Comparison of ENCODE assay signal across 22 cellular contexts in the genomic region with DNA sequence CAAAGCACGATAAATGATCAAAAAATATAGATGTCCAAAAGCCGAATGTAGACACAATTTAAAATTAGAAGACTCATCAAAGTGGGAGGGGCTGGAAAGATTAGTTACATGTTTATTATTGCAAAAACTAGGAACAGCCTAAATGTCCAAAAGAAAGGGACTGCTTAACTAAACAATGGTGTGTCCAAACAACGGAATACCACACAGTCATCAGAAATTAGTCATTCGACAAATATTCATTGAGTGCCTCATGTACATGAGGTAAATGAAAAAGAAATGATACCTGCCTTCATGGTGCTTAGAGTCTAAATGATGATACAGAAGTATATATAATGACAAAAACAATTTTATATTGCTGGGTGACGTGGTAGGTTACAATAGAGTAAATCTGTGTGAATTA.
"Had no signal": no experiment of that assay in that cellular context is flagged by ENCODE, and none has a peak within 500 bp of the region (broad histone marks: within the 10 kb centered on the region; RNA-seq: fewer than 3 reads in every experiment).

No MANE protein-coding gene starts in this region.

- H3K27ac Mint-ChIP-seq: activated CD4-positive, alpha-beta T cell treated with anti-CD3 and anti-CD28 coated beads, Interleukin-2, amount 10 ng/mL, durations not matched to agents 7 days and 5 days; activated CD8-positive, alpha-beta T cell treated with anti-CD3 and anti-CD28 coated beads, Interleukin-2, amount 10 ng/mL, durations not matched to agents 7 days and 5 days; activated naive CD8-positive, alpha-beta T cell treated with anti-CD3 and anti-CD28 coated beads, Interleukin-2, amount 50 U/mL, for 24 hours; activated T-cell treated with anti-CD3 and anti-CD28 coated beads, Interleukin-2, amount 50 U/mL, for 24 hours; activated T-helper 2 cell treated with anti-CD3 and anti-CD28 coated beads, Interferon-gamma antibody, Interleukin-2, Interleukin-4, amounts not matched to agents 10 μg/mL and 5 μg/mL and 100 μg/mL, durations not matched to agents 14 hours and 24 hours and 36 hours; nephron progenitor cell; stimulated activated naive CD8-positive, alpha-beta T cell treated with anti-CD3 and anti-CD28 coated beads, Interleukin-15, Interleukin-2, amounts not matched to agents 100 ng/mL and 50 ng/mL, for 24 hours; T-helper 1 cell treated with Interleukin-12 subunit alpha and Interleukin-12 subunit beta and Interleukin-4 antibody, amounts not matched to agents 30 μg/mL and 1 μg/mL, for 36 hours had no signal

- H3K4me3 Mint-ChIP-seq: activated CD4-positive, alpha-beta T cell treated with anti-CD3 and anti-CD28 coated beads, Interleukin-2, amount 10 ng/mL, durations not matched to agents 7 days and 5 days; activated CD8-positive, alpha-beta T cell treated with anti-CD3 and anti-CD28 coated beads, Interleukin-2, amount 10 ng/mL, durations not matched to agents 7 days and 5 days; activated naive CD8-positive, alpha-beta T cell treated with anti-CD3 and anti-CD28 coated beads, Interleukin-2, amount 50 U/mL, for 24 hours; activated T-cell treated with anti-CD3 and anti-CD28 coated beads, Interleukin-2, amount 50 U/mL, for 24 hours; nephron progenitor cell; stimulated activated naive CD8-positive, alpha-beta T cell treated with anti-CD3 and anti-CD28 coated beads, Interleukin-15, Interleukin-2, amounts not matched to agents 100 ng/mL and 50 ng/mL, for 24 hours; T-helper 1 cell treated with Interleukin-12 subunit alpha and Interleukin-12 subunit beta and Interleukin-4 antibody, amounts not matched to agents 30 μg/mL and 1 μg/mL, for 36 hours had no signal

- DNase-seq: activated CD4-positive, alpha-beta T cell treated with anti-CD3 and anti-CD28 coated beads, Interleukin-2, amount 10 ng/mL, durations not matched to agents 7 days and 5 days; activated CD8-positive, alpha-beta T cell treated with anti-CD3 and anti-CD28 coated beads, Interleukin-2, amount 10 ng/mL, durations not matched to agents 7 days and 5 days; activated naive CD4-positive, alpha-beta T cell treated with Interleukin-2 at 50 U/mL for 16 hours; activated naive CD8-positive, alpha-beta T cell treated with anti-CD3 and anti-CD28 coated beads, Interleukin-2, amount 50 U/mL, for 24 hours; activated T-cell treated with anti-CD3 and anti-CD28 coated beads, Interleukin-2, amount 50 U/mL, for 24 hours; anterior cingulate cortex; brain microvascular endothelial cell; central memory CD4-positive, alpha-beta T cell; esophagus squamous epithelium; left lung; mammary epithelial cell; midbrain; nephron progenitor cell; nucleus accumbens; posterior cingulate gyrus; retina had no signal

- H3K9me3 Mint-ChIP-seq: activated CD4-positive, alpha-beta T cell treated with anti-CD3 and anti-CD28 coated beads, Interleukin-2, amount 10 ng/mL, durations not matched to agents 7 days and 5 days; activated naive CD8-positive, alpha-beta T cell treated with anti-CD3 and anti-CD28 coated beads, Interleukin-2, amount 50 U/mL, for 24 hours; activated T-cell treated with anti-CD3 and anti-CD28 coated beads, Interleukin-2, amount 50 U/mL, for 24 hours; activated T-helper 2 cell treated with anti-CD3 and anti-CD28 coated beads, Interferon-gamma antibody, Interleukin-2, Interleukin-4, amounts not matched to agents 10 μg/mL and 5 μg/mL and 100 μg/mL, durations not matched to agents 14 hours and 24 hours and 36 hours; stimulated activated naive CD8-positive, alpha-beta T cell treated with anti-CD3 and anti-CD28 coated beads, Interleukin-15, Interleukin-2, amounts not matched to agents 100 ng/mL and 50 ng/mL, for 24 hours; T-helper 1 cell treated with Interleukin-12 subunit alpha and Interleukin-12 subunit beta and Interleukin-4 antibody, amounts not matched to agents 30 μg/mL and 1 μg/mL, for 36 hours had no signal

- H3K4me3 ChIP-seq: esophagus squamous epithelium, left lung, skin epidermis, tibial nerve had no signal

- ATAC-seq: activated CD4-positive, CD25-positive, alpha-beta regulatory T cell treated with anti-CD3 and anti-CD28 coated beads, Interleukin-2, amount 50 U/mL, for 24 hours; activated CD8-positive, alpha-beta T cell treated with anti-CD3 and anti-CD28 coated beads, Interleukin-2, amount 10 ng/mL, durations not matched to agents 7 days and 5 days; activated naive CD8-positive, alpha-beta T cell treated with anti-CD3 and anti-CD28 coated beads, Interleukin-2, amount 50 U/mL, for 24 hours; left lung had no signal
